ENCODE assay signal across 9 cellular contexts in genomic region chr3:149393355-149394165, GRCh38. TPM values are rescaled to one million over a fixed set of nuclear protein-coding genes. Genes with fewer than 3 reads are reported as not detected.
DNase-seq lines count a peak whose midpoint lies in the region; ATAC-seq and TF ChIP-seq lines count a peak whose summit lies in the region.
"Had no signal": no experiment of that assay in that cellular context is flagged by ENCODE, and none has a peak within 500 bp of the region (broad histone marks: within the 10 kb centered on the region; RNA-seq: fewer than 3 reads in every experiment).

No MANE protein-coding gene starts in this region.

- no peak overlapping the region for H3K4me3 ChIP-seq in retinal pigment epithelial cell (ENCODE audit: low read length)

- H3K27me3 Mint-ChIP-seq in activated naive CD4-positive, alpha-beta T cell treated with anti-CD3 and anti-CD28 coated beads, Interleukin-2, amount 10 ng/mL, durations not matched to agents 7 days and 5 days, result no peaks in the 10 kb centered on the region

- DNase-seq in COLO829 (ENCODE audit: low spot score) (peak; percentile 74), GM19240 (ENCODE audit: insufficient read length, low spot score) (peak; percentile 17), NCI-H510A (lab: John Stamatoyannopoulos, UW) (peak; percentile 60), left cardiac atrium (peak; percentile 72), retinal pigment epithelial cell (ENCODE audit: low read depth) (peak; percentile 65)
- peak; percentile 41 for DNase-seq in activated naive CD4-positive, alpha-beta T cell treated with anti-CD3 and anti-CD28 coated beads, Interleukin-2, amount 10 ng/mL, durations not matched to agents 7 days and 5 days

- H3K9me3 Mint-ChIP-seq in activated naive CD4-positive, alpha-beta T cell treated with anti-CD3 and anti-CD28 coated beads, Interleukin-2, amount 10 ng/mL, durations not matched to agents 7 days and 5 days, result no peaks in the 10 kb centered on the region
- H3K9me3 Mint-ChIP-seq: T-cell had no signal

- CTCF ChIA-PET in activated naive CD4-positive, alpha-beta T cell treated with anti-CD3 and anti-CD28 coated beads, Interleukin-2, amount 10 ng/mL, durations not matched to agents 7 days and 5 days (lab: Charles Lee), result no interaction called here

- H3K36me3 Mint-ChIP-seq in activated naive CD4-positive, alpha-beta T cell treated with anti-CD3 and anti-CD28 coated beads, Interleukin-2, amount 10 ng/mL, durations not matched to agents 7 days and 5 days, result no peaks in the 10 kb centered on the region
- H3K36me3 Mint-ChIP-seq: T-cell had no signal

- H3K4me1 Mint-ChIP-seq in activated naive CD4-positive, alpha-beta T cell treated with anti-CD3 and anti-CD28 coated beads, Interleukin-2, amount 10 ng/mL, durations not matched to agents 7 days and 5 days, result no peaks in the 10 kb centered on the region
- H3K4me1 Mint-ChIP-seq: T-cell had no signal

- peak; percentile 95 for ATAC-seq in HG03354 (IDR thresholded peaks at IDR 0.05; ENCODE audit: poor library complexity, severe bottlenecking, unreplicated experiment)
- ATAC-seq in left cardiac atrium, result peak; percentile 63 to 67
- ATAC-seq in HG03571 (IDR thresholded peaks at IDR 0.05; ENCODE audit: unreplicated experiment), result no peak
- ATAC-seq: T-cell had no signal

- peak; percentile 95 for TF ChIP-seq CTCF in retinal pigment epithelial cell (conservative IDR thresholded peaks at IDR 0.05; ENCODE audit: low read depth, low read length)

- H3K27ac Mint-ChIP-seq in activated naive CD4-positive, alpha-beta T cell treated with anti-CD3 and anti-CD28 coated beads, Interleukin-2, amount 10 ng/mL, durations not matched to agents 7 days and 5 days, result no peak overlapping the region
- H3K27ac Mint-ChIP-seq: T-cell had no signal

- H3K4me3 Mint-ChIP-seq in activated naive CD4-positive, alpha-beta T cell treated with anti-CD3 and anti-CD28 coated beads, Interleukin-2, amount 10 ng/mL, durations not matched to agents 7 days and 5 days, result no peak overlapping the region
- H3K4me3 Mint-ChIP-seq: T-cell had no signal

- intact Hi-C loops in left cardiac atrium (cut with DNase I), result loop anchor here in 1 of 2 donors (5.0 kb wide), 1 partner anchor 89 kb away; no protein-coding TSS in a partner anchor

RNA-seq across cellular contexts. Expression of gene TM4SF1, which starts 16.1 kb away (rescaled TPM):
- 100 to 1,000 TPM; 125 to 194 TPM for total RNA-seq in left cardiac atrium

Comparison
In these comparisons a context has a peak if more than half of its experiments do, and no peak if none do; other contexts are left out.
1. DNase-seq: peak in every context shown above with its lines; median percentile 74 in COLO829; 72 in left cardiac atrium; 65 in retinal pigment epithelial cell; 60 in NCI-H510A; 41 in activated naive CD4-positive, alpha-beta T cell treated with anti-CD3 and anti-CD28 coated beads, Interleukin-2, amount 10 ng/mL, durations not matched to agents 7 days and 5 days; 17 in GM19240.